Comparison of ENCODE assay signal across 8 cellular contexts in the genomic region with DNA sequence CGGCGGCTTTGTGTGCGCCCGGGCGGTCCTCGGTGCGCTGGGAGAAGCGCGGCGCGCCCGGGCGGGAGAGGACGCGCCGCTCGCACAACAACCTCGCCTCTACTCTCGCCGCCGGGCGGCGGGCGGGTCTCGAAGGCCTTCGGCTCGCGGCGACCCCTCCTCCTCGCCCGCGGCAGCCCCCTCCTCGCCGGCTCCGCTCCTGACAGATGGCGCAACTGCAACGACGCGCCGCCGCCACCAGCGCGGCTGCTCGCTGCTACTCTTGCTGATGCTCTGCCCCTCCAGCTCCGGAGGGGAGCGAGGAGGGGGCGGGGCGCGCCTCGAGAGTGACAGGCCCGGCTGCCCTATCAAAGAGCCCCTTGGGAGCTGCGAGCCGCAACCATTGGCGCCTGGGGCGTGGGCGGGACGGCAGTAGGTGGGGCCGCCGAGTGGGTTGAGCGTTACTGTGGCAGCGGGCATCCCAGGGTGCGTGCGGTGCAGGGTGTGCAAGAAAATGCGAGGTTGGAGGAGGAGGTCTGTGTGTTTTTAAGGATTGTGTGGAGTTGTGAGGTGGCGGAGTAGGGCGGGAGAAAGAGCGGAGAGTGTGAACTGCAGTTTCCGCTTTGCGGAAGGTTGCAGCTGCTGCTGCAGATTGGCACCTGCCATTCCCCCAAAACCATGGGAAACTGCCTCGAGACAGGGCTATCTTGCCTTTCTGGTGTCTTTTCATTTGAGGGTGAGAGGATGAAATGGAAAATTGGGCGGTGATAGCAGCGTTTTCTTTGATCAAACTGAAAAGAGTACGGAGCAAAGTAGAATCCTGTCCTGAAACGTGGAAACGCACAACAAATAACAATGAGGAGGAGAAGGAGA. TPM values are rescaled to one million over a fixed set of nuclear protein-coding genes. Genes with fewer than 3 reads are reported as not detected.
DNase-seq lines count a peak whose midpoint lies in the region; ATAC-seq and TF ChIP-seq lines count a peak whose summit lies in the region.

A gene (minus strand): TSS at position 275 of the 852 bp plus-strand sequence. CDS start 153,401 bp downstream, outside the sequence.

- no peaks in the 10 kb centered on the region for H3K36me3 ChIP-seq in kidney epithelial cell (ENCODE audit: control insufficient read depth, insufficient read depth, low read length)

- TF ChIP-seq CTCF in AG09309 (IDR thresholded peaks at IDR 0.05; ENCODE audit: control insufficient read depth, insufficient read depth, low read depth, low read length, missing control alignments) (peak; percentile 28), kidney epithelial cell (IDR thresholded peaks at IDR 0.05; ENCODE audit: insufficient read depth, low read length, poor library complexity, severe bottlenecking) (no peak)

- H3K4me3 ChIP-seq in AG09309 (ENCODE audit: control insufficient read depth, low read depth, low read length) (peak within 1 kb of the TSS; percentile 61), kidney epithelial cell (ENCODE audit: low read depth, low read length) (peak within 1 kb of the TSS; percentile 78)

- H3K27me3 ChIP-seq in kidney epithelial cell (ENCODE audit: control insufficient read depth, insufficient read depth, low read length), result no peaks in the 10 kb centered on the region

- peak; percentile 76 for DNase-seq in AG09309 (ENCODE audit: low read depth)
- peak; percentile 64 for DNase-seq in NCI-H510A (lab: John Stamatoyannopoulos, UW)
- peak; percentile 99 for DNase-seq in activated CD4-positive, alpha-beta T cell treated with anti-CD3 and anti-CD28 coated beads for 1 hour
- DNase-seq in cerebellum (ENCODE audit: low spot score), result peak; percentile 99
- DNase-seq in kidney epithelial cell (ENCODE audit: low read depth), result peak; percentile 76
- peak; percentile 99 to 100 for DNase-seq in stimulated activated CD4-positive, alpha-beta T cell treated with anti-CD3 and anti-CD28 coated beads, Interleukin-15, amount 100 ng/mL, for 48 hours (ENCODE audit: low read depth in 2 of 2)

- ATAC-seq in GM19043 (IDR thresholded peaks at IDR 0.05; ENCODE audit: low read depth, unreplicated experiment), result peak; percentile 96
- ATAC-seq in HG03432 (IDR thresholded peaks at IDR 0.05; ENCODE audit: unreplicated experiment), result peak; percentile 99

RNA-seq across cellular contexts. Expression of the gene that starts here (rescaled TPM):
- total RNA-seq in cerebellum (281 TPM), kidney epithelial cell (122 and 133 TPM in 2 replicates)

Comparison
In these comparisons a context has a peak if more than half of its experiments do, and no peak if none do; other contexts are left out.
1. Peak in every context shown above with its lines: DNase-seq, ATAC-seq and H3K4me3 ChIP-seq.